8 cellular contexts compared by ENCODE assay signal in genomic region chr2:96533292-96534073, GRCh38. TPM values are rescaled to one million over a fixed set of nuclear protein-coding genes. Genes with fewer than 3 reads are reported as not detected.
DNase-seq lines count a peak whose midpoint lies in the region; ATAC-seq, FAIRE-seq and TF ChIP-seq lines count a peak whose summit lies in the region.

No MANE protein-coding gene starts in this region.

- TF ChIP-seq RAD21 in A549 (conservative IDR thresholded peaks at IDR 0.05 in 1 of 2, IDR thresholded peaks at IDR 0.05 in 1 of 2), result no peak

- 0 out of 2 replicates have a peak, but pooled peaks cover 6% of the 10 kb centered on the region for H4K20me1 ChIP-seq in KMS-11 (ENCODE audit: insufficient read depth)

- no peak for TF ChIP-seq EP300 in A549 (IDR thresholded peaks at IDR 0.05)

- H3K27me3 ChIP-seq in KMS-11 (ENCODE audit: insufficient read depth, low read depth), result no peaks in the 10 kb centered on the region
- H3K27me3 ChIP-seq in muscle layer of colon (ENCODE audit: control insufficient read depth in 1 of 2, insufficient read depth in 2 of 2, low read length in 2 of 2), result no peaks in the 10 kb centered on the region

- TF ChIP-seq CTCF in A549 (IDR thresholded peaks at IDR 0.05), result no peak
- TF ChIP-seq CTCF in KMS-11 (conservative IDR thresholded peaks at IDR 0.05; ENCODE audit: low read depth, low read length), result no peak

- no peak for TF ChIP-seq POLR2A in A549 (IDR thresholded peaks at IDR 0.05; ENCODE audit: low read length)
- no peak for TF ChIP-seq POLR2A in GM12892 (IDR thresholded peaks at IDR 0.05; ENCODE audit: low read depth, low read length)

- no peak overlapping the region; the same call in 1 of the 2 replicates for H2AFZ ChIP-seq in KMS-11 (ENCODE audit: low read depth)

- H3K79me2 ChIP-seq in KMS-11 (ENCODE audit: insufficient read depth, low read depth), result peaks cover 15% of the 10 kb centered on the region

- H3K4me3 ChIP-seq in A549 (no peak overlapping the region), KMS-11 (IDR thresholded peaks at IDR 0.05; ENCODE audit: insufficient read depth, low read depth, low read length) (no peak overlapping the region), muscle layer of colon (ENCODE audit: low read depth in 1 of 2, low read length in 2 of 2) (no peak overlapping the region)

- FAIRE-seq in A549 (lab: Jason Lieb, UNC) (no peak), GM12892 (lab: Jason Lieb, UNC) (no peak)

- H3K9ac ChIP-seq in KMS-11 (no peak overlapping the region), muscle layer of colon (ENCODE audit: low read length) (peak overlapping the region; percentile 25)

- H3K4me2 ChIP-seq in A549 (peak overlapping the region; percentile 29), KMS-11 (0 out of 2 replicates have a peak overlapping the region, but pooled peaks have one; percentile 17)

- H3K9me3 ChIP-seq in A549 (no peaks in the 10 kb centered on the region), muscle layer of colon (ENCODE audit: low read length) (no peaks in the 10 kb centered on the region)

- peak overlapping the region in 1 of 2 experiments; percentile 25; a peak in 1 of 6 replicates for H3K27ac ChIP-seq in A549
- H3K27ac ChIP-seq in KMS-11, result no peak overlapping the region
- peak overlapping the region; percentile 93 for H3K27ac ChIP-seq in cingulate gyrus (ENCODE audit: low read depth, low read length)
- peak overlapping the region; percentile 83 for H3K27ac ChIP-seq in muscle layer of colon (ENCODE audit: low read depth, low read length)

- POLR2A ChIA-PET in A549 (lab: Yijun Ruan, JAX), result no interaction called here

- 56% methylated on average over 6 of the region's 8 CpGs for WGBS in A549 (ENCODE audit: missing lambda C conversion rate)

- no peak for ATAC-seq in A549
- ATAC-seq in HG03342 (IDR thresholded peaks at IDR 0.05; ENCODE audit: unreplicated experiment), result no peak

- DNase-seq in A549 (ENCODE audit: low read depth in 1 of 2, low spot score in 1 of 2) (no peak), NCI-H128 (lab: John Stamatoyannopoulos, UW; ENCODE audit: unreplicated experiment) (no peak), GM12892 (ENCODE audit: insufficient read length) (no peak)
- DNase-seq in activated T-cell treated with anti-CD3 and anti-CD28 coated beads, Interleukin-2, amount 50 U/mL, for 1 hour, result no peak

- CTCF ChIA-PET in A549 (lab: Yijun Ruan, JAX), result interaction anchor here (0.9 to 6.0 kb wide), 6 partner anchors 8 to 127 kb away, joined by 3 to 34 read pairs (median 6); no protein-coding TSS in a partner anchor

- peaks cover 4% of the 10 kb centered on the region; the same call in 1 of the 2 replicates for H3K36me3 ChIP-seq in KMS-11 (ENCODE audit: insufficient read depth)
- no peaks in the 10 kb centered on the region for H3K36me3 ChIP-seq in muscle layer of colon (ENCODE audit: insufficient read depth, low read length)

- H3K4me1 ChIP-seq in A549, result peaks cover 33% of the 10 kb centered on the region
- peaks cover 77% of the 10 kb centered on the region for H3K4me1 ChIP-seq in KMS-11 (ENCODE audit: low read depth, poor library complexity, severe bottlenecking)
- peaks cover 56% of the 10 kb centered on the region for H3K4me1 ChIP-seq in muscle layer of colon (ENCODE audit: insufficient read depth, low read length)

TF ChIP-seq in A549, 52 proteins besides CTCF, POLR2A, EP300 and RAD21:
- TF ChIP-seq KDM1A (IDR thresholded peaks at IDR 0.05; ENCODE audit: low read depth) (0 out of 2 replicates have a peak, but pooled peaks have one; percentile 16), ZFP36 (IDR thresholded peaks at IDR 0.05; ENCODE audit: borderline replicate concordance, partially characterized antibody) (peak; percentile 39), TFCP2L1 (CRISPR knock-in tag; IDR thresholded peaks at IDR 0.05) (no peak)
TF ChIP-seq in A549: peak in this region for 2.

RNA-seq across cellular contexts. Expression of gene ARID5A, which starts 3.1 kb away (rescaled TPM):
- polyA plus RNA-seq in A549 (2011; rRNA removed), result 1.2 and 1.5 TPM in 2 replicates
- polyA plus RNA-seq in A549 (2012; cell fraction: cytosol; rRNA removed), result 3.5 and 4.8 TPM in 2 replicates
- polyA plus RNA-seq in A549 (2012; cell fraction: nucleus; rRNA removed), result 7.4 and 9.1 TPM in 2 replicates
- 4.0 to 4.4 TPM (median 4.2 TPM) in 3 replicates for polyA plus RNA-seq in A549 (2017; fragmentation: RNase III; extraction: RNeasy Plus Mini Kit Qiagen cat#74134 plus additional on column Dnase treatment)
- 0.79 and 1.6 TPM in 2 replicates for polyA minus RNA-seq in A549 (2011; rRNA and poly(A)+ RNA removed)
- polyA plus RNA-seq in GM12892 (2012; ENCODE audit: missing spikeins), result 32.9 TPM

RNA-seq across cellular contexts. Expression of gene NEURL3, which starts 28.3 kb away (rescaled TPM):
- polyA plus RNA-seq in A549 (2011; rRNA removed), result 0.20 and 0.28 TPM in 2 replicates
- 0.81 and 1.4 TPM in 2 replicates for polyA plus RNA-seq in A549 (2012; cell fraction: cytosol; rRNA removed)
- polyA plus RNA-seq in A549 (2012; cell fraction: nucleus; rRNA removed), result 1.2 and 2.5 TPM in 2 replicates
- 0.44 to 0.60 TPM (median 0.51 TPM) in 3 replicates for polyA plus RNA-seq in A549 (2017; fragmentation: RNase III; extraction: RNeasy Plus Mini Kit Qiagen cat#74134 plus additional on column Dnase treatment)
- 0.17 TPM in 1 of 2 replicates, not detected in the other for polyA minus RNA-seq in A549 (2011; rRNA and poly(A)+ RNA removed)
- polyA plus RNA-seq in GM12892 (2012; ENCODE audit: missing spikeins), result 1.1 TPM
